ENCODE assay signal across 8 cellular contexts in genomic region chr20:62953839-62954703, GRCh38. TPM values are rescaled to one million over a fixed set of nuclear protein-coding genes. Genes with fewer than 3 reads are reported as not detected.
DNase-seq lines count a peak whose midpoint lies in the region; ATAC-seq, FAIRE-seq and TF ChIP-seq lines count a peak whose summit lies in the region.

No MANE protein-coding gene starts in this region.

- peak overlapping the region; percentile 64; the same call in 1 of the 2 replicates for H2AFZ ChIP-seq in K562 (ENCODE audit: low read depth, low read length)

- TF ChIP-seq RAD21 in K562 (CRISPR knock-in tag; conservative IDR thresholded peaks at IDR 0.05 in 1 of 2, IDR thresholded peaks at IDR 0.05 in 1 of 2) = no peak

- H4K20me1 ChIP-seq in K562 (replicated peaks; ENCODE audit: control insufficient read depth, insufficient read depth, low read length) = peaks cover 6% of the 10 kb centered on the region; the same call in 1 of the 2 replicates

- H3K9me1 ChIP-seq in K562 (ENCODE audit: control insufficient read depth, insufficient read depth, low read length) = no peaks in the 10 kb centered on the region

- H3K9ac ChIP-seq in K562 (ENCODE audit: insufficient read depth in 1 of 2, low read depth in 2 of 2, low read length in 2 of 2) = peak overlapping the region in 1 of 2 experiments; percentile 70; a peak in 2 of 4 replicates

- H3K9me3 ChIP-seq in K562 (replicated peaks; ENCODE audit: control insufficient read depth, insufficient read depth, low read depth, low read length) = peaks cover 2% of the 10 kb centered on the region; the same call in 1 of the 2 replicates

- peaks cover 3 to 40% of the 10 kb centered on the region in 2 experiments; a peak in 3 of 5 replicates for H3K4me1 ChIP-seq in K562 (replicated peaks in 1 of 2; ENCODE audit: control insufficient read depth in 2 of 2, insufficient read depth in 2 of 2, low read length in 2 of 2)

- no peak for TF ChIP-seq EP300 in K562 (IDR thresholded peaks at IDR 0.05; ENCODE audit: low read length)

- peak; percentile 47 for FAIRE-seq in G401.6 (lab: Jason Lieb, UNC)
- FAIRE-seq in K562 (lab: Jason Lieb, UNC) = no peak

- H3K79me2 ChIP-seq in K562 (ENCODE audit: control insufficient read depth, insufficient read depth, low read length) = no peaks in the 10 kb centered on the region

- H3K4me2 ChIP-seq in K562 (ENCODE audit: insufficient read depth, low read length) = peak overlapping the region; percentile 9; the same call in 1 of the 2 replicates

- peaks cover 13 to 37% of the 10 kb centered on the region in 2 experiments; a peak in 4 of 5 replicates for H3K27me3 ChIP-seq in K562 (ENCODE audit: control insufficient read depth in 2 of 2, insufficient read depth in 2 of 2, low read length in 2 of 2)

- DNase-seq in LHCN-M2 (ENCODE audit: low read depth) (peak; percentile 45), T-helper 22 cell (ENCODE audit: low read depth) (peak; percentile 64), K562 (ENCODE audit: extremely low read depth in 1 of 4, low spot score in 3 of 4) (peak in 2 of 4 experiments; percentile 48 to 50), iPS-NIHi7 (ENCODE audit: extremely low spot score) (peak; percentile 71), HEK293T (ENCODE audit: extremely low spot score) (no peak)
- peak; percentile 29 for DNase-seq in stimulated activated CD4-positive, alpha-beta T cell treated with anti-CD3 and anti-CD28 coated beads, Interleukin-12 subunit alpha, Interleukin-12 subunit beta, amount 100 ng/mL, for 4 hours

- CTCF ChIA-PET in K562 (lab: Yijun Ruan, JAX; ENCODE audit: low intra/inter-chr PET ratio) (no interaction called here), HEK293T (lab: Yijun Ruan, JAX) (no interaction called here)

- POLR2A ChIA-PET in K562 (lab: Yijun Ruan, JAX) = interaction anchor here (0.6 to 3.1 kb wide), 7 partner anchors 13 to 177 kb away, joined by 3 to 19 read pairs (median 4); partner anchors contain the start of gene GID8
- POLR2A ChIA-PET in HEK293T (lab: Yijun Ruan, JAX) = interaction anchor here (0.8 kb wide), 1 partner anchor 16 kb away, joined by 3 read pairs; the partner anchor contains the start of gene GID8

- 15% methylated on average over 31 of the region's 32 CpGs for WGBS in K562 (ENCODE audit: insufficient coverage, low coverage, missing lambda C conversion rate)

- no peak for TF ChIP-seq POLR2A in K562 (conservative IDR thresholded peaks at IDR 0.05)

- intact Hi-C loops in K562 (cut with micrococcal nuclease) = no loop called here

- no peak for TF ChIP-seq CTCF in K562 (IDR thresholded peaks at IDR 0.05 in 2 of 3, conservative IDR thresholded peaks at IDR 0.05 in 1 of 3; ENCODE audit: insufficient read depth in 2 of 3, low read depth in 1 of 3, low read length in 3 of 3)

- H3K36me3 ChIP-seq in K562 (ENCODE audit: control insufficient read depth, insufficient read depth, low read length) = peaks cover 3% of the 10 kb centered on the region; the same call in 2 of the 3 replicates

- ATAC-seq in GM21786 (IDR thresholded peaks at IDR 0.05; ENCODE audit: unreplicated experiment) (peak; percentile 78), K562 (peak; percentile 73)

- in situ Hi-C loops in K562 (cut with MboI) = no loop called here

- H3K4me3 ChIP-seq in K562 = no peak overlapping the region

- BruUV-seq in K562 (replicated peaks; lab: Mats Ljungman, UMichigan) = no TSS peak

- no peak overlapping the region for H3K27ac ChIP-seq in K562 (ENCODE audit: extremely low read depth, low read depth, low read length)

TF ChIP-seq in K562, 482 proteins besides CTCF, POLR2A, EP300 and RAD21 (continues in another document):
- no peak for TF ChIP-seq MEF2A (IDR thresholded peaks at IDR 0.05; ENCODE audit: control insufficient read depth, low read depth, low read length)

TF ChIP-seq in HEK293T, 16 proteins besides CTCF, POLR2A, EP300 and RAD21 (continues in another document):
- no peak for TF ChIP-seq FOXA1 (IDR thresholded peaks at IDR 0.05)

RNA-seq across cellular contexts. Expression of gene SLC17A9, which starts 1.6 kb away (rescaled TPM):
- total RNA-seq in LHCN-M2 (2014; rRNA removed) (not detected in 2 replicates), K562 (2014; rRNA removed) (not detected in 2 replicates), K562 (2014; rRNA removed; fragmentation: Illumina TruSeq; extraction: Trizol) (not detected in 2 replicates), K562 (2015; rRNA removed; fragmentation: Illumina TruSeq; extraction: Trizol) (not detected in 2 replicates), K562 (2021) (0.27 and 0.31 TPM in 2 replicates)
- not detected for polyA plus RNA-seq in LHCN-M2 (2012)
- not detected in 2 replicates for total RNA-seq in K562 (2011; cell fraction: chromatin; rRNA removed; ENCODE audit: low replicate concordance)
- 0.13 TPM in 1 of 2 replicates, not detected in the other for total RNA-seq in K562 (2011; cell fraction: nucleolus; rRNA removed)
- 0.15 TPM in 1 of 2 replicates, not detected in the other for total RNA-seq in K562 (2011; cell fraction: nucleoplasm; rRNA removed)
- polyA plus RNA-seq in K562 (2011; rRNA removed) (not detected in 2 replicates), K562 (2014; fragmentation: Illumina TruSeq; extraction: Trizol) (not detected in 2 replicates), K562 (2014; fragmentation: Nextera tagmentation; extraction: Ambion mirVana) (not detected), K562 (2014; rRNA removed) (0.04 and 0.05 TPM in 2 replicates)
- polyA plus RNA-seq in K562 (2011; cell fraction: cytosol; rRNA removed) = 0.03 TPM in 1 of 2 replicates, not detected in the other
- polyA plus RNA-seq in K562 (2011; cell fraction: nucleus; rRNA removed) = 0.06 and 0.10 TPM in 2 replicates
- 0.03 TPM in 1 of 2 replicates, not detected in the other for polyA plus RNA-seq in K562 (2012)
- polyA minus RNA-seq in K562 (2011; rRNA and poly(A)+ RNA removed) = not detected in 2 replicates
- polyA minus RNA-seq in K562 (2011; cell fraction: cytosol; rRNA and poly(A)+ RNA removed) = not detected in 2 replicates
- polyA minus RNA-seq in K562 (2011; cell fraction: nucleus; rRNA and poly(A)+ RNA removed) = not detected in 2 replicates

RNA-seq across cellular contexts. Expression of gene GID8, which starts 16.1 kb away (rescaled TPM):
- total RNA-seq in LHCN-M2 (2014; rRNA removed) = 20.3 and 23.5 TPM in 2 replicates
- polyA plus RNA-seq in LHCN-M2 (2012) = 17.8 TPM
- 26.6 and 28.0 TPM in 2 replicates for total RNA-seq in K562 (2011; cell fraction: chromatin; rRNA removed; ENCODE audit: low replicate concordance)
- 15.2 and 19.5 TPM in 2 replicates for total RNA-seq in K562 (2011; cell fraction: nucleolus; rRNA removed)
- total RNA-seq in K562 (2011; cell fraction: nucleoplasm; rRNA removed) = 23.8 and 32.1 TPM in 2 replicates
- total RNA-seq in K562 (2014; rRNA removed) = 22.2 and 26.0 TPM in 2 replicates
- 21.8 and 23.4 TPM in 2 replicates for total RNA-seq in K562 (2014; rRNA removed; fragmentation: Illumina TruSeq; extraction: Trizol)
- total RNA-seq in K562 (2015; rRNA removed; fragmentation: Illumina TruSeq; extraction: Trizol) = 22.4 and 23.0 TPM in 2 replicates
- 29.0 and 31.6 TPM in 2 replicates for total RNA-seq in K562 (2021)
- polyA plus RNA-seq in K562 (2011; rRNA removed) = 24.6 and 26.3 TPM in 2 replicates
- 20.8 and 25.4 TPM in 2 replicates for polyA plus RNA-seq in K562 (2011; cell fraction: cytosol; rRNA removed)
- polyA plus RNA-seq in K562 (2011; cell fraction: nucleus; rRNA removed) = 19.8 and 21.7 TPM in 2 replicates
- 21.3 and 23.2 TPM in 2 replicates for polyA plus RNA-seq in K562 (2012)
- 22.2 TPM in 2 replicates for polyA plus RNA-seq in K562 (2014; fragmentation: Illumina TruSeq; extraction: Trizol)
- polyA plus RNA-seq in K562 (2014; fragmentation: Nextera tagmentation; extraction: Ambion mirVana) = 10 to 100 TPM in 1 of 2 experiments, 1 to 10 TPM in 1; 7.5 to 12.9 TPM
- polyA plus RNA-seq in K562 (2014; rRNA removed) = 24.9 and 25.7 TPM in 2 replicates
- polyA minus RNA-seq in K562 (2011; rRNA and poly(A)+ RNA removed) = 31.4 and 32.6 TPM in 2 replicates
- 15.6 and 17.0 TPM in 2 replicates for polyA minus RNA-seq in K562 (2011; cell fraction: cytosol; rRNA and poly(A)+ RNA removed)
- polyA minus RNA-seq in K562 (2011; cell fraction: nucleus; rRNA and poly(A)+ RNA removed) = 6.1 and 10.0 TPM in 2 replicates

RNA-seq across cellular contexts. Expression of gene DIDO1, which starts 27.8 kb away (rescaled TPM):
- total RNA-seq in LHCN-M2 (2014; rRNA removed) = 29.0 and 33.1 TPM in 2 replicates
- polyA plus RNA-seq in LHCN-M2 (2012) = 13.9 TPM
- 117 and 149 TPM in 2 replicates for total RNA-seq in K562 (2011; cell fraction: chromatin; rRNA removed; ENCODE audit: low replicate concordance)
- total RNA-seq in K562 (2011; cell fraction: nucleolus; rRNA removed) = 70.2 and 72.0 TPM in 2 replicates
- 82.5 and 92.1 TPM in 2 replicates for total RNA-seq in K562 (2011; cell fraction: nucleoplasm; rRNA removed)
- 31.2 and 36.7 TPM in 2 replicates for total RNA-seq in K562 (2014; rRNA removed)
- total RNA-seq in K562 (2014; rRNA removed; fragmentation: Illumina TruSeq; extraction: Trizol) = 22.2 and 23.4 TPM in 2 replicates
- total RNA-seq in K562 (2015; rRNA removed; fragmentation: Illumina TruSeq; extraction: Trizol) = 26.8 and 27.1 TPM in 2 replicates
- total RNA-seq in K562 (2021) = 38.2 and 43.6 TPM in 2 replicates
- 40.5 and 50.2 TPM in 2 replicates for polyA plus RNA-seq in K562 (2011; rRNA removed)
- polyA plus RNA-seq in K562 (2011; cell fraction: cytosol; rRNA removed) = 31.2 and 58.5 TPM in 2 replicates
- 256 and 286 TPM in 2 replicates for polyA plus RNA-seq in K562 (2011; cell fraction: nucleus; rRNA removed)
- polyA plus RNA-seq in K562 (2012) = 23.7 and 36.2 TPM in 2 replicates
- polyA plus RNA-seq in K562 (2014; fragmentation: Illumina TruSeq; extraction: Trizol) = 37.4 and 37.9 TPM in 2 replicates
- polyA plus RNA-seq in K562 (2014; fragmentation: Nextera tagmentation; extraction: Ambion mirVana) = 1 to 10 TPM; 4.4 to 4.8 TPM
- polyA plus RNA-seq in K562 (2014; rRNA removed) = 44.3 and 46.8 TPM in 2 replicates
- polyA minus RNA-seq in K562 (2011; rRNA and poly(A)+ RNA removed) = 32.2 and 34.2 TPM in 2 replicates
- polyA minus RNA-seq in K562 (2011; cell fraction: cytosol; rRNA and poly(A)+ RNA removed) = 13.9 and 15.7 TPM in 2 replicates
- polyA minus RNA-seq in K562 (2011; cell fraction: nucleus; rRNA and poly(A)+ RNA removed) = 35.7 and 49.3 TPM in 2 replicates

RNA-seq across cellular contexts. Expression of gene BHLHE23, which starts 52.7 kb away (rescaled TPM):
- total RNA-seq in LHCN-M2 (2014; rRNA removed) (not detected in 2 replicates), K562 (2014; rRNA removed) (not detected in 2 replicates), K562 (2014; rRNA removed; fragmentation: Illumina TruSeq; extraction: Trizol) (not detected in 2 replicates), K562 (2015; rRNA removed; fragmentation: Illumina TruSeq; extraction: Trizol) (not detected in 2 replicates), K562 (2021) (not detected in 2 replicates)
- polyA plus RNA-seq in LHCN-M2 (2012) = not detected
- not detected in 2 replicates for total RNA-seq in K562 (2011; cell fraction: chromatin; rRNA removed; ENCODE audit: low replicate concordance)
- not detected in 2 replicates for total RNA-seq in K562 (2011; cell fraction: nucleolus; rRNA removed)
- total RNA-seq in K562 (2011; cell fraction: nucleoplasm; rRNA removed) = not detected in 2 replicates
- polyA plus RNA-seq in K562 (2011; rRNA removed) (not detected in 2 replicates), K562 (2014; fragmentation: Illumina TruSeq; extraction: Trizol) (not detected in 2 replicates), K562 (2014; fragmentation: Nextera tagmentation; extraction: Ambion mirVana) (not detected), K562 (2014; rRNA removed) (not detected in 2 replicates)
- polyA plus RNA-seq in K562 (2011; cell fraction: cytosol; rRNA removed) = not detected in 2 replicates
- polyA plus RNA-seq in K562 (2011; cell fraction: nucleus; rRNA removed) = not detected in 2 replicates
- polyA plus RNA-seq in K562 (2012) = not detected in 2 replicates
- not detected in 2 replicates for polyA minus RNA-seq in K562 (2011; rRNA and poly(A)+ RNA removed)
- polyA minus RNA-seq in K562 (2011; cell fraction: cytosol; rRNA and poly(A)+ RNA removed) = not detected in 2 replicates
- polyA minus RNA-seq in K562 (2011; cell fraction: nucleus; rRNA and poly(A)+ RNA removed) = not detected in 2 replicates
